In the genomic region with DNA sequence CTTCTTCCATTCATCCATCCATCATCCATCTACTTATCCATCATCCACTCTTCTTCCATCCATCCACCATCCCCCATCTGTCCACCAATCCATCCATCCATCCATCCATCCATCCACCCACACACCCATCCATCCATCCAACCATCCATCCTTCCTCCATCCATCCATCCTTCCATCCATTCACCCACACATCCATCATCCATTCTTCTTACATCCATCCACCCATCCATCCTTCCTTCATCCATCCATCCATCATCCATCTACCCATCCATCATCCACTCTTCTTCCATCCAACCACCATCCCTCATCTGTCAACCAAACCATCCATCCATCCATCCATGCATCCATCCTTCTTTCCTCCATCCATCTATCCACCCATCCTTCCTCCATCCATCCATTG, we compare ENCODE assay signal across 28 cellular contexts.
"Had no signal": no experiment of that assay in that cellular context is flagged by ENCODE, and none has a peak within 500 bp of the region (broad histone marks: within the 10 kb centered on the region; RNA-seq: fewer than 3 reads in every experiment).

No MANE protein-coding gene starts in this region.

- H3K36me3 Mint-ChIP-seq: activated CD4-positive, alpha-beta memory T cell treated with anti-CD3 and anti-CD28 coated beads for 36 hours; activated CD8-positive, alpha-beta memory T cell treated with anti-CD3 and anti-CD28 coated beads, Interleukin-2, amount 10 ng/mL, durations not matched to agents 7 days and 5 days; activated naive CD4-positive, alpha-beta T cell treated with anti-CD3 and anti-CD28 coated beads, Interleukin-2, amount 50 U/mL, for 24 hours; activated naive CD8-positive, alpha-beta T cell treated with anti-CD3 and anti-CD28 coated beads for 36 hours had no signal

- ATAC-seq: activated CD4-positive, alpha-beta T cell treated with anti-CD3 and anti-CD28 coated beads for 36 hours; activated CD8-positive, alpha-beta memory T cell treated with anti-CD3 and anti-CD28 coated beads, Interleukin-2, amount 10 ng/mL, durations not matched to agents 7 days and 5 days; activated CD8-positive, alpha-beta T cell treated with anti-CD3 and anti-CD28 coated beads, Interleukin-2, amount 10 ng/mL, durations not matched to agents 7 days and 5 days; activated naive CD8-positive, alpha-beta T cell treated with anti-CD3 and anti-CD28 coated beads, Interleukin-2, amount 50 U/mL, for 24 hours; body of pancreas; esophagus mucosa; heart right ventricle had no signal

- H3K27ac ChIP-seq: adrenal gland, body of pancreas, colonic mucosa, heart right ventricle had no signal

- H3K4me1 Mint-ChIP-seq: activated CD4-positive, alpha-beta T cell treated with anti-CD3 and anti-CD28 coated beads for 36 hours; activated CD4-positive, alpha-beta T cell treated with anti-CD3 and anti-CD28 coated beads, Interleukin-2, amount 10 ng/mL, durations not matched to agents 24 days and 14 days; activated CD8-positive, alpha-beta memory T cell treated with anti-CD3 and anti-CD28 coated beads, Interleukin-2, amount 10 ng/mL, durations not matched to agents 7 days and 5 days; activated naive CD4-positive, alpha-beta T cell treated with anti-CD3 and anti-CD28 coated beads, Interleukin-2, amount 50 U/mL, for 24 hours; activated naive CD8-positive, alpha-beta T cell treated with anti-CD3 and anti-CD28 coated beads for 36 hours; activated naive CD8-positive, alpha-beta T cell treated with anti-CD3 and anti-CD28 coated beads, Interleukin-2, amount 50 U/mL, for 24 hours had no signal

- H3K9me3 Mint-ChIP-seq: activated naive CD4-positive, alpha-beta T cell treated with anti-CD3 and anti-CD28 coated beads, Interleukin-2, amount 50 U/mL, for 24 hours had no signal

- H3K9me3 ChIP-seq: adrenal gland, body of pancreas, colonic mucosa had no signal

- H3K36me3 ChIP-seq: adrenal gland, colonic mucosa, heart right ventricle had no signal

- H3K4me3 Mint-ChIP-seq: activated CD4-positive, alpha-beta memory T cell treated with anti-CD3 and anti-CD28 coated beads for 36 hours; activated CD4-positive, alpha-beta T cell treated with anti-CD3 and anti-CD28 coated beads for 36 hours; activated CD4-positive, alpha-beta T cell treated with anti-CD3 and anti-CD28 coated beads, Interleukin-2, amount 10 ng/mL, durations not matched to agents 24 days and 14 days; activated CD8-positive, alpha-beta memory T cell treated with anti-CD3 and anti-CD28 coated beads, Interleukin-2, amount 10 ng/mL, durations not matched to agents 7 days and 5 days; activated CD8-positive, alpha-beta T cell treated with anti-CD3 and anti-CD28 coated beads, Interleukin-2, amount 10 ng/mL, durations not matched to agents 7 days and 5 days; activated naive CD4-positive, alpha-beta T cell treated with anti-CD3 and anti-CD28 coated beads for 36 hours; activated naive CD4-positive, alpha-beta T cell treated with anti-CD3 and anti-CD28 coated beads, Interleukin-2, amount 50 U/mL, for 24 hours; activated naive CD8-positive, alpha-beta T cell treated with anti-CD3 and anti-CD28 coated beads for 36 hours; activated naive CD8-positive, alpha-beta T cell treated with anti-CD3 and anti-CD28 coated beads, Interleukin-2, amount 50 U/mL, for 24 hours; activated T-helper 1 cell treated with anti-CD3 and anti-CD28 coated beads, Interleukin-12 subunit alpha, Interleukin-12 subunit beta, Interleukin-2, Interleukin-4 antibody, amounts not matched to agents 30 ng/mL and 10 ng/mL and 1 ng/mL, durations not matched to agents 14 hours and 24 hours and 36 hours had no signal

- DNase-seq: activated CD4-positive, alpha-beta memory T cell treated with anti-CD3 and anti-CD28 coated beads for 36 hours; activated CD4-positive, alpha-beta T cell treated with anti-CD3 and anti-CD28 coated beads for 36 hours; activated CD4-positive, alpha-beta T cell treated with anti-CD3 and anti-CD28 coated beads, Interleukin-2, amount 10 ng/mL, durations not matched to agents 24 days and 14 days; activated CD4-positive, CD25-positive, alpha-beta regulatory T cell; activated CD4-positive, CD25-positive, alpha-beta regulatory T cell treated with anti-CD3 and anti-CD28 coated beads, Interleukin-2, amount 50 U/mL, for 72 hours; activated CD8-positive, alpha-beta memory T cell treated with anti-CD3 and anti-CD28 coated beads, Interleukin-2, amount 10 ng/mL, durations not matched to agents 7 days and 5 days; activated CD8-positive, alpha-beta memory T cell treated with anti-CD3 and anti-CD28 coated beads, Interleukin-2, amount 50 U/mL, for 4 hours; activated CD8-positive, alpha-beta T cell treated with anti-CD3 and anti-CD28 coated beads, Interleukin-2, amount 10 ng/mL, durations not matched to agents 7 days and 5 days; activated effector memory CD4-positive, alpha-beta T cell treated with anti-CD3 and anti-CD28 coated beads, Interleukin-2, amount 50 U/mL, for 16 hours; activated naive CD4-positive, alpha-beta T cell treated with anti-CD3 and anti-CD28 coated beads for 36 hours; activated naive CD8-positive, alpha-beta T cell treated with anti-CD3 and anti-CD28 coated beads for 36 hours; activated naive CD8-positive, alpha-beta T cell treated with anti-CD3 and anti-CD28 coated beads, Interleukin-2, amount 50 U/mL, for 24 hours; activated T-cell treated with anti-CD3 and anti-CD28 coated beads, Interleukin-2, amount 50 U/mL, for 1 hour; activated T-cell treated with anti-CD3 and anti-CD28 coated beads, Interleukin-2, amount 50 U/mL, for 48 hours; adrenal gland; amygdala; body of pancreas; caudate nucleus; colonic mucosa; effector CD8-positive, alpha-beta T cell; foreskin fibroblast; heart right ventricle; T-helper 2 cell had no signal

- H3K27ac Mint-ChIP-seq: activated CD4-positive, alpha-beta memory T cell treated with anti-CD3 and anti-CD28 coated beads for 36 hours; activated CD4-positive, alpha-beta T cell treated with anti-CD3 and anti-CD28 coated beads for 36 hours; activated CD4-positive, alpha-beta T cell treated with anti-CD3 and anti-CD28 coated beads, Interleukin-2, amount 10 ng/mL, durations not matched to agents 24 days and 14 days; activated CD8-positive, alpha-beta memory T cell treated with anti-CD3 and anti-CD28 coated beads, Interleukin-2, amount 10 ng/mL, durations not matched to agents 7 days and 5 days; activated CD8-positive, alpha-beta T cell treated with anti-CD3 and anti-CD28 coated beads, Interleukin-2, amount 10 ng/mL, durations not matched to agents 7 days and 5 days; activated naive CD4-positive, alpha-beta T cell treated with anti-CD3 and anti-CD28 coated beads for 36 hours; activated naive CD8-positive, alpha-beta T cell treated with anti-CD3 and anti-CD28 coated beads, Interleukin-2, amount 50 U/mL, for 24 hours; activated T-helper 1 cell treated with anti-CD3 and anti-CD28 coated beads, Interleukin-12 subunit alpha, Interleukin-12 subunit beta, Interleukin-2, Interleukin-4 antibody, amounts not matched to agents 30 ng/mL and 10 ng/mL and 1 ng/mL, durations not matched to agents 14 hours and 24 hours and 36 hours; activated T-helper 2 cell treated with anti-CD3 and anti-CD28 coated beads, Interferon-gamma antibody, Interleukin-2, Interleukin-4, amounts not matched to agents 10 μg/mL and 5 μg/mL and 100 μg/mL, durations not matched to agents 14 hours and 24 hours and 36 hours had no signal

- H3K4me1 ChIP-seq: adrenal gland, body of pancreas, colonic mucosa, heart right ventricle had no signal

- H3K27me3 Mint-ChIP-seq: activated CD4-positive, alpha-beta T cell treated with anti-CD3 and anti-CD28 coated beads, Interleukin-2, amount 10 ng/mL, durations not matched to agents 24 days and 14 days; activated CD8-positive, alpha-beta memory T cell treated with anti-CD3 and anti-CD28 coated beads, Interleukin-2, amount 10 ng/mL, durations not matched to agents 7 days and 5 days; activated naive CD4-positive, alpha-beta T cell treated with anti-CD3 and anti-CD28 coated beads, Interleukin-2, amount 50 U/mL, for 24 hours; activated naive CD8-positive, alpha-beta T cell treated with anti-CD3 and anti-CD28 coated beads for 36 hours had no signal

- H3K27me3 ChIP-seq: body of pancreas, colonic mucosa had no signal

- FAIRE-seq: frontal cortex had no signal

- H3K4me3 ChIP-seq: adrenal gland, body of pancreas, colonic mucosa, heart right ventricle had no signal
